Comparison of ENCODE assay signal across 20 cellular contexts in the genomic region with DNA sequence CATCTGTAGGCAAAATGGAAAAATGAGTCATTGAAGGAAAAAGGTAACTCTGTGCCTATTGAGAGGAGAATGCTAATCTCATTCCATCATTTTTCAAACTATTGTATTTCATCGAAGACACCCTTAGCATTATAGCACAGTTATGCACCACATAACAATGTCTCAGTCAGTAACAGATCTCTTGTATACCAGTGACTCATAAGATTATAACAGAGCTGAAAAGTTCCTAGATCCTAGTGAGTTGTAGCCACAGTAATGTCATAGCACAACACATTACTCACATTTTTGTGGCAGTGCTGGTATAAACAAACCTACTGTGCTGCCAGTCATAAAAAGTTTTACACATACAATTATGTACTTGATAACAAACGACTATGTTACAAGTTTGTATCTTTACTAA.
DNase-seq lines count a peak whose midpoint lies in the region; ATAC-seq and TF ChIP-seq lines count a peak whose summit lies in the region.
"Had no signal": no experiment of that assay in that cellular context is flagged by ENCODE, and none has a peak within 500 bp of the region (broad histone marks: within the 10 kb centered on the region; RNA-seq: fewer than 3 reads in every experiment).

No MANE protein-coding gene starts in this region.

- CTCF ChIA-PET in IMR-90 (lab: Yijun Ruan, JAX), result no interaction called here

- H4K8ac ChIP-seq in IMR-90 (ENCODE audit: low read depth in 2 of 2, low read length in 2 of 2), result no peak overlapping the region

- H3K9ac ChIP-seq in IMR-90 (ENCODE audit: low read depth, low read length), result no peak overlapping the region
- H3K9ac ChIP-seq: parathyroid adenoma had no signal

- H3K27ac Mint-ChIP-seq in activated naive CD8-positive, alpha-beta T cell treated with anti-CD3 and anti-CD28 coated beads, Interleukin-2, amount 50 U/mL, for 24 hours, result no peak overlapping the region
- H3K27ac Mint-ChIP-seq: activated CD4-positive, alpha-beta T cell treated with anti-CD3 and anti-CD28 coated beads for 36 hours; activated naive CD8-positive, alpha-beta T cell; CD4-positive, alpha-beta T cell; H9; stimulated activated naive CD8-positive, alpha-beta T cell treated with anti-CD3 and anti-CD28 coated beads, Interleukin-15, amount 100 ng/mL, for 72 hours; T-helper 2 cell treated with Interferon-gamma antibody and Interleukin-4, amounts not matched to agents 5 μg/mL and 100 μg/mL, for 36 hours had no signal

- no peaks in the 10 kb centered on the region for H3K36me3 Mint-ChIP-seq in activated naive CD8-positive, alpha-beta T cell treated with anti-CD3 and anti-CD28 coated beads, Interleukin-2, amount 50 U/mL, for 24 hours (ENCODE audit: low read depth)
- H3K36me3 Mint-ChIP-seq: activated naive CD8-positive, alpha-beta T cell had no signal

- no peak overlapping the region for H3K4me2 ChIP-seq in IMR-90 (ENCODE audit: low read depth, low read length)

- no peaks in the 10 kb centered on the region for H3K27me3 Mint-ChIP-seq in activated naive CD8-positive, alpha-beta T cell treated with anti-CD3 and anti-CD28 coated beads, Interleukin-2, amount 50 U/mL, for 24 hours
- H3K27me3 Mint-ChIP-seq: activated CD4-positive, alpha-beta T cell treated with anti-CD3 and anti-CD28 coated beads for 36 hours; activated naive CD8-positive, alpha-beta T cell; CD4-positive, alpha-beta T cell; stimulated activated naive CD8-positive, alpha-beta T cell treated with anti-CD3 and anti-CD28 coated beads, Interleukin-15, amount 100 ng/mL, for 72 hours had no signal

- H3K4me3 ChIP-seq in IMR-90 (ENCODE audit: insufficient read depth, low read depth, low read length), result no peak overlapping the region
- H3K4me3 ChIP-seq in astrocyte of the cerebellum (ENCODE audit: low read depth, low read length), result no peak overlapping the region
- H3K4me3 ChIP-seq: left lung had no signal

- H3K27me3 ChIP-seq in IMR-90 (ENCODE audit: control insufficient read depth, insufficient read depth, low read length), result no peaks in the 10 kb centered on the region
- H3K27me3 ChIP-seq: left lung had no signal

- no peak overlapping the region for H3K4me3 Mint-ChIP-seq in activated naive CD8-positive, alpha-beta T cell treated with anti-CD3 and anti-CD28 coated beads, Interleukin-2, amount 50 U/mL, for 24 hours
- H3K4me3 Mint-ChIP-seq: activated CD4-positive, alpha-beta T cell treated with anti-CD3 and anti-CD28 coated beads for 36 hours; activated naive CD8-positive, alpha-beta T cell; CD4-positive, alpha-beta T cell; H9; stimulated activated naive CD8-positive, alpha-beta T cell treated with anti-CD3 and anti-CD28 coated beads, Interleukin-15, amount 100 ng/mL, for 72 hours; T-helper 2 cell treated with Interferon-gamma antibody and Interleukin-4, amounts not matched to agents 5 μg/mL and 100 μg/mL, for 36 hours had no signal

- no peak for TF ChIP-seq RAD21 in IMR-90 (IDR thresholded peaks at IDR 0.05; ENCODE audit: low read length)

- peaks cover 4% of the 10 kb centered on the region; the same call in 1 of the 2 replicates for H3K4me1 ChIP-seq in IMR-90 (ENCODE audit: control insufficient read depth, insufficient read depth, low read length)
- H3K4me1 ChIP-seq: left lung, parathyroid adenoma had no signal

- no peak overlapping the region for H3K23ac ChIP-seq in IMR-90 (ENCODE audit: low read depth, low read length)

- no peak overlapping the region for H2BK15ac ChIP-seq in IMR-90 (ENCODE audit: low read depth, low read length)

- POLR2A ChIA-PET in IMR-90 (lab: Charles Lee; ENCODE audit: unreplicated experiment), result no interaction called here

- in situ Hi-C loops in IMR-90 (cut with MboI; ENCODE audit: low sequenced_read_pairs) (no loop called here), astrocyte of the cerebellum (cut with HindIII; ENCODE audit: low sequenced_read_pairs) (no loop called here)

- no peaks in the 10 kb centered on the region for H4K20me1 ChIP-seq in IMR-90 (ENCODE audit: insufficient read depth, low read length)

- H2AK5ac ChIP-seq in IMR-90 (ENCODE audit: low read depth, low read length), result no peak overlapping the region

- H3K9me1 ChIP-seq in IMR-90 (ENCODE audit: insufficient read depth, low read length), result no peaks in the 10 kb centered on the region; the same call in 1 of the 2 replicates

- TF ChIP-seq POLR2A in IMR-90 (IDR thresholded peaks at IDR 0.05; ENCODE audit: low read depth, low read length), result no peak

- no peak overlapping the region for H3K4ac ChIP-seq in IMR-90 (ENCODE audit: low read depth, low read length)

- H4K5ac ChIP-seq in IMR-90 (ENCODE audit: low read depth, low read length), result no peak overlapping the region

- no peak overlapping the region for H3K14ac ChIP-seq in IMR-90 (replicated peaks; ENCODE audit: low read depth, low read length)

- H2BK120ac ChIP-seq in IMR-90 (ENCODE audit: low read depth, low read length), result no peak overlapping the region

- no CpG with 5 or more reads among the region's 2 CpGs for WGBS in IMR-90 (ENCODE audit: extremely low coverage in 2 of 2, insufficient read length in 1 of 2), 2 experiments

- no peaks in the 10 kb centered on the region for H3K79me1 ChIP-seq in IMR-90 (ENCODE audit: low read depth in 1 of 2, low read length in 2 of 2)

- H3K9me3 Mint-ChIP-seq in activated naive CD8-positive, alpha-beta T cell treated with anti-CD3 and anti-CD28 coated beads, Interleukin-2, amount 50 U/mL, for 24 hours, result peaks cover 17% of the 10 kb centered on the region
- H3K9me3 Mint-ChIP-seq: CD4-positive, alpha-beta T cell; H9 had no signal

- no peaks in the 10 kb centered on the region for H3K36me3 ChIP-seq in IMR-90 (ENCODE audit: control insufficient read depth, insufficient read depth, low read length)
- H3K36me3 ChIP-seq: left lung had no signal

- ATAC-seq in IMR-90 (ENCODE audit: low read depth), result peak; percentile 85; the same call in 1 of the 2 replicates
- no peak for ATAC-seq in activated naive CD8-positive, alpha-beta T cell treated with anti-CD3 and anti-CD28 coated beads, Interleukin-2, amount 50 U/mL, for 24 hours
- ATAC-seq in HG02571 (IDR thresholded peaks at IDR 0.05; ENCODE audit: unreplicated experiment), result no peak
- ATAC-seq: activated CD4-positive, alpha-beta T cell treated with anti-CD3 and anti-CD28 coated beads for 36 hours; left lung; stimulated activated naive CD8-positive, alpha-beta T cell treated with anti-CD3 and anti-CD28 coated beads, Interleukin-15, amount 100 ng/mL, for 72 hours had no signal

- no peak overlapping the region for H2AK9ac ChIP-seq in IMR-90 (replicated peaks; ENCODE audit: low read depth, low read length, poor library complexity)

- peak overlapping the region; percentile 10 for H2BK5ac ChIP-seq in IMR-90 (ENCODE audit: low read depth, low read length, poor library complexity, severe bottlenecking)

- dilution Hi-C loops in IMR-90 (cut with HindIII; ENCODE audit: low sequenced_read_pairs, unreplicated experiment), result no loop called here

- no peak overlapping the region for H2BK20ac ChIP-seq in IMR-90 (ENCODE audit: low read depth, low read length)

- no peak overlapping the region for H3K27ac ChIP-seq in IMR-90 (ENCODE audit: insufficient read depth, low read length)
- H3K27ac ChIP-seq: left lung, parathyroid adenoma had no signal

- H4K91ac ChIP-seq in IMR-90 (ENCODE audit: insufficient read depth, low read depth, low read length), result no peak overlapping the region

- H3K4me1 Mint-ChIP-seq in activated naive CD8-positive, alpha-beta T cell treated with anti-CD3 and anti-CD28 coated beads, Interleukin-2, amount 50 U/mL, for 24 hours, result no peaks in the 10 kb centered on the region
- H3K4me1 Mint-ChIP-seq: activated CD4-positive, alpha-beta T cell treated with anti-CD3 and anti-CD28 coated beads for 36 hours; H9; stimulated activated naive CD8-positive, alpha-beta T cell treated with anti-CD3 and anti-CD28 coated beads, Interleukin-15, amount 100 ng/mL, for 72 hours had no signal

- BruUV-seq in IMR-90 (replicated peaks; lab: Mats Ljungman, UMichigan), result no TSS peak

- DNase-seq in IMR-90, result peak; percentile 88
- peak; percentile 44 for DNase-seq in astrocyte of the cerebellum (ENCODE audit: low read depth)
- peak; percentile 61 for DNase-seq in foreskin melanocyte
- no peak for DNase-seq in NCI-H1092 (lab: John Stamatoyannopoulos, UW)
- no peak for DNase-seq in activated naive CD8-positive, alpha-beta T cell treated with anti-CD3 and anti-CD28 coated beads, Interleukin-2, amount 50 U/mL, for 24 hours
- DNase-seq in NCI-H526 treated with DMSO at 0.1 percent for 48 hours (lab: John Stamatoyannopoulos, UW), result no peak
- DNase-seq: activated CD4-positive, alpha-beta T cell treated with anti-CD3 and anti-CD28 coated beads for 36 hours; activated T-cell treated with anti-CD3 and anti-CD28 coated beads for 4 hours; CD4-positive, alpha-beta T cell; H9; hypothalamus; left lung; NCI-H187; NCI-H524 treated with DMSO at 0.1 percent for 48 hours; RPMI8226; stimulated activated naive CD8-positive, alpha-beta T cell treated with anti-CD3 and anti-CD28 coated beads, Interleukin-15, amount 100 ng/mL, for 72 hours had no signal

- TF ChIP-seq CTCF in IMR-90 (conservative IDR thresholded peaks at IDR 0.05; ENCODE audit: low read depth, low read length) (no peak), astrocyte of the cerebellum (IDR thresholded peaks at IDR 0.05; ENCODE audit: low read depth, low read length, missing control alignments) (no peak)

- H3K56ac ChIP-seq in IMR-90 (ENCODE audit: extremely low read depth, insufficient read depth, low read length), result no peak overlapping the region

- H3K18ac ChIP-seq in IMR-90 (ENCODE audit: low read depth, low read length), result no peak overlapping the region

- 0 out of 2 replicates have a peak, but pooled peaks cover 3% of the 10 kb centered on the region for H3K9me3 ChIP-seq in IMR-90 (ENCODE audit: control insufficient read depth, insufficient read depth, low read length)
- H3K9me3 ChIP-seq: left lung had no signal

- intact Hi-C loops in IMR-90 (cut with micrococcal nuclease), result no loop called here

- H2AFZ ChIP-seq in IMR-90 (replicated peaks; ENCODE audit: low read length, poor library complexity), result no peak overlapping the region
- H2AFZ ChIP-seq: parathyroid adenoma had no signal

TF ChIP-seq in IMR-90, 13 proteins besides CTCF, POLR2A, EP300 and RAD21:
- TF ChIP-seq BHLHE40 (IDR thresholded peaks at IDR 0.05; ENCODE audit: low read depth, low read length) (no peak), CEBPB (IDR thresholded peaks at IDR 0.05; ENCODE audit: low read depth, low read length) (no peak), NFE2L2 (IDR thresholded peaks at IDR 0.05; ENCODE audit: low read depth, low read length) (no peak), MAZ (IDR thresholded peaks at IDR 0.05; ENCODE audit: borderline replicate concordance, low read depth, low read length) (no peak), MAFK (IDR thresholded peaks at IDR 0.05; ENCODE audit: low read depth, low read length) (no peak), FOS (IDR thresholded peaks at IDR 0.05; ENCODE audit: low read depth, low read length) (no peak), MXI1 (IDR thresholded peaks at IDR 0.05; ENCODE audit: borderline replicate concordance, low read depth, low read length) (no peak), RFX5 (IDR thresholded peaks at IDR 0.05; ENCODE audit: low read depth, low read length) (no peak)
TF ChIP-seq in IMR-90: peak in this region for 0.

Comparison
In these comparisons a context has a peak if more than half of its experiments do, and no peak if none do; other contexts are left out.
1. DNase-seq: peak in IMR-90 (single experiment), astrocyte of the cerebellum (single experiment) and foreskin melanocyte (single experiment); none in NCI-H1092 (single experiment), activated naive CD8-positive, alpha-beta T cell treated with anti-CD3 and anti-CD28 coated beads, Interleukin-2, amount 50 U/mL, for 24 hours (single experiment) and NCI-H526 treated with DMSO at 0.1 percent for 48 hours (single experiment).